1 cellular context compared by ENCODE assay signal in genomic region chrX:16579517-16579916, GRCh38.
TF ChIP-seq lines count a peak whose summit lies in the region.

No MANE protein-coding gene starts in this region.

TF ChIP-seq in IMR-90, 13 proteins besides CTCF, POLR2A, EP300 and RAD21 (continued from another document):
- TF ChIP-seq USF2 (IDR thresholded peaks at IDR 0.05; ENCODE audit: low read depth, low read length): no peak
- TF ChIP-seq RCOR1 (IDR thresholded peaks at IDR 0.05; ENCODE audit: insufficient replicate concordance, low read length): no peak
- TF ChIP-seq ELK1 (IDR thresholded peaks at IDR 0.05; ENCODE audit: borderline replicate concordance, low read depth, low read length): no peak
